Comparison of ENCODE assay signal across 34 cellular contexts in the genomic region with DNA sequence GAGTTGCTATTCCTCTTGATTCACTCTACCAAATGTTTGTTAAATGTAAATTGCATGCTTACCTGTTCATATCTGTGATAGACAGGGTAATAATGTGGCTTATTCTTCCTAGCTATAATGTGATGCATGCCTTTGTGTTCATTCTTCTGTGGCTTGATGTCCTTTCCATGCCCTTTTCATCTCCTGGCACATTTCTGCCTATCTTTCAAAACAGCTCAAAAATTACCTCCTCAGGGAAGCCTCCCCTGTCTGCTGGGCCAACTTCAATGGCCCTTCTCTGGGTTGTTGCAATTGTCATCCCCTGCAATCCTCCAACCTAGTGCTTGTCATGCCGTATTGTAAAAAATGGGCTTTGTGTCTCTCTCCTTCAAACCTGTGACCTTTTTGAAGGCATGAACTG.
"Had no signal": no experiment of that assay in that cellular context is flagged by ENCODE, and none has a peak within 500 bp of the region (broad histone marks: within the 10 kb centered on the region; RNA-seq: fewer than 3 reads in every experiment).

No MANE protein-coding gene starts in this region.

- H3K4me3 ChIP-seq: MG63 had no signal

- H3K36me3 ChIP-seq: MG63 had no signal

- H3K4me2 ChIP-seq: KMS-11 had no signal

- H3K27ac ChIP-seq: KMS-11 had no signal

- DNase-seq: Karpas-422, Kasumi-1, KG1, MG63, MM.1S, MV-4-11, NCI-H1048, NCI-H1092, NCI-H1092 treated with DMSO at 0.1 percent for 48 hours, NCI-H1105, NCI-H1105 treated with DMSO at 0.1 percent for 48 hours, NCI-H1417, NCI-H1417 treated with DMSO at 0.1 percent for 48 hours, NCI-H1436, NCI-H1436 treated with DMSO at 0.1 percent for 48 hours, NCI-H146, NCI-H1694, NCI-H1694 treated with DMSO at 0.1 percent for 48 hours, NCI-H187, NCI-H187 treated with DMSO at 0.1 percent for 48 hours, NCI-H1930, NCI-H2029, NCI-H2029 treated with DMSO at 0.1 percent for 48 hours, NCI-H2081, NCI-H2081 treated with DMSO at 0.1 percent for 48 hours, NCI-H2107, NCI-H2171, NCI-H2171 treated with DMSO at 0.1 percent for 48 hours, NCI-H2227 treated with DMSO at 0.1 percent for 48 hours, NCI-H226, NCI-H345, NCI-H446, NCI-H446 treated with DMSO at 0.1 percent for 48 hours had no signal

- H3K9ac ChIP-seq: KMS-11 had no signal

- H3K9me3 ChIP-seq: MG63 had no signal

- H3K27me3 ChIP-seq: MG63 had no signal
